Comparison of ENCODE assay signal across 28 cellular contexts in genomic region chr1:248593226-248593625, GRCh38. TPM values are rescaled to one million over a fixed set of nuclear protein-coding genes. Genes with fewer than 3 reads are reported as not detected.
"Had no signal": no experiment of that assay in that cellular context is flagged by ENCODE, and none has a peak within 500 bp of the region (broad histone marks: within the 10 kb centered on the region; RNA-seq: fewer than 3 reads in every experiment).

No MANE protein-coding gene starts in this region.

- H3K9me3 ChIP-seq: stomach, suprapubic skin, testis, thoracic aorta, thyroid gland, tibial artery, tibial nerve, transverse colon, upper lobe of left lung, upper lobe of right lung, uterus, vagina had no signal

- H3K27me3 ChIP-seq: stomach, suprapubic skin, testis, thyroid gland, tibial artery, tibial nerve, transverse colon, upper lobe of left lung, upper lobe of right lung, uterus, vagina had no signal

- DNase-seq: stimulated activated CD4-positive, alpha-beta T cell treated with anti-CD3 and anti-CD28 coated beads, Interleukin-2, amount 100 ng/mL, for 48 hours; stimulated activated CD4-positive, alpha-beta T cell treated with anti-CD3 and anti-CD28 coated beads, Interleukin-4, amount 100 ng/mL, for 1 hour; stimulated activated CD4-positive, alpha-beta T cell treated with anti-CD3 and anti-CD28 coated beads, Interleukin-4, amount 100 ng/mL, for 24 hours; stimulated activated CD4-positive, alpha-beta T cell treated with anti-CD3 and anti-CD28 coated beads, Interleukin-4, amount 100 ng/mL, for 4 hours; stimulated activated CD8-positive, alpha-beta memory T cell treated with anti-CD3 and anti-CD28 coated beads, Interleukin-4, amount 100 ng/mL, for 48 hours; stimulated activated naive B cell treated with anti-CD40 and anti-IgM and Interleukin-4, amounts not matched to agents 10 μg/mL and 1 μg/mL and 100 μg/mL, for 72 hours; stimulated activated naive CD4-positive, alpha-beta T cell; stimulated activated naive CD4-positive, alpha-beta T cell treated with Interleukin-2 at 50 U/mL for 16 hours; stimulated activated naive CD8-positive, alpha-beta T cell treated with anti-CD3 and anti-CD28 coated beads, Interleukin-15, amount 100 ng/mL, for 72 hours; stimulated activated naive CD8-positive, alpha-beta T cell treated with anti-CD3 and anti-CD28 coated beads, Interleukin-15, Interleukin-2, amounts not matched to agents 100 U/mL and 50 U/mL, for 24 hours; stomach; substantia nigra; testis; thyroid gland; tibial artery; transverse colon; upper lobe of left lung; upper lobe of right lung; uterus had no signal

- H3K27ac ChIP-seq: stomach, suprapubic skin, testis, thoracic aorta, thyroid gland, tibial artery, tibial nerve, transverse colon, upper lobe of left lung, upper lobe of right lung, uterus, vagina had no signal

- H3K4me3 ChIP-seq: stomach, suprapubic skin, testis, thoracic aorta, thyroid gland, tibial artery, tibial nerve, transverse colon, upper lobe of left lung, upper lobe of right lung, uterus, vagina had no signal

- H3K4me1 ChIP-seq: stomach, suprapubic skin, testis, thyroid gland, tibial artery, tibial nerve, transverse colon, upper lobe of left lung, upper lobe of right lung, uterus, vagina had no signal

- H3K36me3 ChIP-seq: stomach, suprapubic skin, thoracic aorta, thyroid gland, tibial artery, tibial nerve, transverse colon, upper lobe of left lung, upper lobe of right lung, uterus, vagina had no signal

RNA-seq across cellular contexts. Expression of gene OR2T10, which starts 4.3 kb away (rescaled TPM):
- total RNA-seq: stomach, subcutaneous adipose tissue, temporal lobe, testis, thoracic aorta, thyroid gland, tibial nerve, transverse colon, upper lobe of left lung, upper lobe of right lung, ureter, urinary bladder, uterus, vagina had no signal
- polyA plus RNA-seq: stomach, thymus, urinary bladder had no signal

RNA-seq across cellular contexts. Expression of gene OR2T34, which starts 18.7 kb away (rescaled TPM):
- total RNA-seq: stomach, subcutaneous adipose tissue, temporal lobe, testis, thoracic aorta, thyroid gland, tibial nerve, transverse colon, upper lobe of left lung, upper lobe of right lung, ureter, urinary bladder, uterus, vagina had no signal
- polyA plus RNA-seq: stomach, urinary bladder had no signal

RNA-seq across cellular contexts. Expression of gene OR2T29, which starts 30.7 kb away (rescaled TPM):
- total RNA-seq: stomach, subcutaneous adipose tissue, temporal lobe, testis, thoracic aorta, thyroid gland, tibial nerve, transverse colon, upper lobe of left lung, upper lobe of right lung, ureter, urinary bladder, uterus, vagina had no signal
- polyA plus RNA-seq: stomach, thymus, urinary bladder had no signal

RNA-seq across cellular contexts. Expression of gene OR2T11, which starts 41.7 kb away (rescaled TPM):
- total RNA-seq: stomach, subcutaneous adipose tissue, temporal lobe, testis, thoracic aorta, thyroid gland, tibial nerve, transverse colon, upper lobe of right lung, ureter, urinary bladder, uterus, vagina had no signal
- polyA plus RNA-seq: stomach, thymus, urinary bladder had no signal

RNA-seq across cellular contexts. Expression of gene OR2T35, which starts 51.9 kb away (rescaled TPM):
- total RNA-seq: stomach, subcutaneous adipose tissue, temporal lobe, testis, thoracic aorta, thyroid gland, tibial nerve, transverse colon, upper lobe of left lung, upper lobe of right lung, ureter, urinary bladder, uterus, vagina had no signal
- polyA plus RNA-seq: stomach, thymus, urinary bladder had no signal
